ENCODE assay signal across 8 cellular contexts in the genomic region with DNA sequence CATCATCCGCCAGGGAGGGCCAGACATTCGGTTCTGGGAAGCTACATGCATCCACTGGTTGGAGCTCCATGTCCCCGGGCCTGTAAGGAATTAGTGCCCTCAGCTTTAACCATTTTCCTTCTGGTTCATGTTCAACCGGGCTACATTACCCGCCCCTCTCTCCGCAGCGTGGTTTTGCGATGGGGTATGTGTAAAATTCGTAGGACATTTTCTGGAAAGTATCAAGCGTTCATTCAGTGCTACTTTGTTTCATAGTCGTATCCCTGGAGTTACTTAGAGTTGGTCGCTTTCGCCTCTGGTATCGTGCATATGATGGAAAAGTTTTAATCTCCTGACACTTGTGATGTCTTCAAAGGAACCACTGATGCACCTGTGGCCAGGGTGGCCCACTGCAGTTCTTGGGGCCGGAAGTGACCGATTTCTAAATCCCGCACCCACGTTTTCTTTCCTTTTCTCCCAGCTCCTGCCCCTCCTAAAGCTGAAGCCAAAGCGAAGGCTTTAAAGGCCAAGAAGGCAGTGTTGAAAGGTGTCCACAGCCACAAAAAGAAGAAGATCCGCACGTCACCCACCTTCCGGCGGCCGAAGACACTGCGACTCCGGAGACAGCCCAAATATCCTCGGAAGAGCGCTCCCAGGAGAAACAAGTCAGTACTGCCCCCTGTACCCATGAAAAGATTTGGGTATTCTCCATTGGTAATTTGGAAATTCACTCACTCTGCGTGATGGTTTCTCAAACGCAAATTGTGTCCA. TPM values are rescaled to one million over a fixed set of nuclear protein-coding genes. Genes with fewer than 3 reads are reported as not detected.
DNase-seq lines count a peak whose midpoint lies in the region; ATAC-seq and TF ChIP-seq lines count a peak whose summit lies in the region.

No MANE protein-coding gene starts in this region.

- H4K8ac ChIP-seq in mesendoderm (ENCODE audit: low read depth, low read length), result peak overlapping the region; percentile 0

- TSS peak; percentile 78 for BruUV-seq in Caco-2 (replicated peaks; lab: Mats Ljungman, UMichigan)

- peaks cover 49% of the 10 kb centered on the region for H3K79me2 ChIP-seq in mesendoderm (ENCODE audit: control insufficient read depth, insufficient read depth, low read length)

- peaks cover 31% of the 10 kb centered on the region for H3K4me1 ChIP-seq in Caco-2
- peaks cover 5% of the 10 kb centered on the region for H3K4me1 ChIP-seq in mesendoderm (ENCODE audit: control insufficient read depth, low read depth, low read length)
- H3K4me1 ChIP-seq in upper lobe of left lung, result peaks cover 55 to 87% (median 78%) of the 10 kb centered on the region in 4 donors

- ATAC-seq in upper lobe of left lung (ENCODE audit: low FRiP score in 2 of 2) (no peak), HG02571 (IDR thresholded peaks at IDR 0.05; ENCODE audit: unreplicated experiment) (no peak)

- peak overlapping the region; percentile 94 for H3K4me3 Mint-ChIP-seq in Caco-2 (ENCODE audit: unreplicated experiment)
- H3K4me3 Mint-ChIP-seq in brain, result peak overlapping the region; percentile 94 to 100 (median 99)

- H3K4me3 ChIP-seq in Caco-2 (ENCODE audit: low read depth, low read length), result peak overlapping the region; percentile 67
- peak overlapping the region; percentile 98 for H3K4me3 ChIP-seq in mesendoderm (ENCODE audit: low read length)
- peak overlapping the region; percentile 70 to 99 (median 95) for H3K4me3 ChIP-seq in upper lobe of left lung

- H3K36me3 ChIP-seq in Caco-2 (ENCODE audit: control insufficient read depth, insufficient read depth, low read length) (peaks cover 13% of the 10 kb centered on the region), mesendoderm (ENCODE audit: control insufficient read depth, insufficient read depth, low read length) (peaks cover 15% of the 10 kb centered on the region), upper lobe of left lung (peaks cover 10 to 45% (median 33%) of the 10 kb centered on the region in 4 donors)

- peak overlapping the region; percentile 95 for H2AK5ac ChIP-seq in mesendoderm (ENCODE audit: low read length)

- H3K4me2 ChIP-seq in mesendoderm (ENCODE audit: low read length), result peak overlapping the region; percentile 72

- CTCF ChIA-PET in Caco-2 (lab: Charles Lee), result interaction anchor here (0.9 to 1.6 kb wide), 9 partner anchors 8 to 76 kb away, joined by 3 to 23 read pairs (median 6); partner anchors contain the start of genes BLTP2, NEK8, PROCA1 and SDF2

- H3K27ac ChIP-seq in mesendoderm (ENCODE audit: low read depth, low read length) (peak overlapping the region; percentile 68), upper lobe of left lung (peak overlapping the region; percentile 81 to 92 (median 88))

- DNase-seq in Caco-2 (no peak), MV-4-11 (lab: John Stamatoyannopoulos, UW) (peak; percentile 18), mesendoderm (peak; percentile 32), upper lobe of left lung (no peak), HuH-7 (ENCODE audit: low spot score) (no peak), NCI-H146 treated with DMSO at 0.1 percent for 48 hours (lab: John Stamatoyannopoulos, UW; ENCODE audit: unreplicated experiment) (no peak)

- WGBS in mesendoderm (ENCODE audit: extremely low coverage, insufficient coverage, low lambda C conversion rate), result no CpG with 5 or more reads among the region's 30 CpGs
- WGBS in upper lobe of left lung, 2 donors, result 3 to 7% methylated on average over 29 to 30 of the region's 30 CpGs

- TF ChIP-seq CTCF in Caco-2 (IDR thresholded peaks at IDR 0.05; ENCODE audit: insufficient read depth in 1 of 2, low read depth in 1 of 2, low read length in 1 of 2, severe bottlenecking in 1 of 2, unreplicated experiment in 1 of 2), result no peak
- no peak for TF ChIP-seq CTCF in brain (conservative IDR thresholded peaks at IDR 0.05)
- no peak for TF ChIP-seq CTCF in upper lobe of left lung (IDR thresholded peaks at IDR 0.05)

- no peak for TF ChIP-seq EP300 in upper lobe of left lung (IDR thresholded peaks at IDR 0.05)

- peak overlapping the region; percentile 7 for H3K23ac ChIP-seq in mesendoderm (ENCODE audit: low read length)

- H2BK5ac ChIP-seq in mesendoderm (ENCODE audit: low read length), result peak overlapping the region; percentile 89

- H2BK120ac ChIP-seq in mesendoderm (ENCODE audit: low read depth, low read length), result no peak overlapping the region

- H3K56ac ChIP-seq in mesendoderm (ENCODE audit: low read length), result peak overlapping the region; percentile 98

- no peak for TF ChIP-seq POLR2A in upper lobe of left lung (IDR thresholded peaks at IDR 0.05)

- H3K79me1 ChIP-seq in mesendoderm (ENCODE audit: low read length), result peaks cover 19% of the 10 kb centered on the region

- intact Hi-C loops in Caco-2 (cut with micrococcal nuclease; ENCODE audit: unreplicated experiment), result no loop called here

- no peak overlapping the region for H2BK15ac ChIP-seq in mesendoderm (replicated peaks; ENCODE audit: low read depth)

- H4K5ac ChIP-seq in mesendoderm (ENCODE audit: low read length), result peak overlapping the region; percentile 81

- no peaks in the 10 kb centered on the region for H3K9me3 Mint-ChIP-seq in Caco-2 (ENCODE audit: unreplicated experiment)
- peaks cover 0 to 2% (median 0%) of the 10 kb centered on the region in 5 experiments for H3K9me3 Mint-ChIP-seq in brain

- H3K27me3 ChIP-seq in Caco-2 (replicated peaks; ENCODE audit: control insufficient read depth, insufficient read depth, low read length), result no peaks in the 10 kb centered on the region
- no peaks in the 10 kb centered on the region for H3K27me3 ChIP-seq in mesendoderm (ENCODE audit: insufficient read depth, low read length, poor library complexity)
- H3K27me3 ChIP-seq in upper lobe of left lung, result no peaks in the 10 kb centered on the region

- peak overlapping the region; percentile 81 for H3K18ac ChIP-seq in mesendoderm (ENCODE audit: low read length)

- H3K9me3 ChIP-seq in Caco-2 (no peaks in the 10 kb centered on the region), upper lobe of left lung (no peaks in the 10 kb centered on the region)

- POLR2A ChIA-PET in Caco-2 (lab: Charles Lee), result interaction anchor here (0.7 to 3.0 kb wide), 10 partner anchors 7 to 229 kb away, joined by 3 to 213 read pairs (median 16); partner anchors contain the start of genes BLTP2, PROCA1, SDF2 and SUPT6H

- peak overlapping the region; percentile 97 for H3K4ac ChIP-seq in mesendoderm (ENCODE audit: low read depth, low read length)

- H3K4me1 Mint-ChIP-seq in Caco-2 (ENCODE audit: low read depth, unreplicated experiment) (peaks cover 40% of the 10 kb centered on the region), brain (peaks cover 80% of the 10 kb centered on the region)

- peaks cover 64% of the 10 kb centered on the region for H3K36me3 Mint-ChIP-seq in Caco-2 (ENCODE audit: insufficient read depth, unreplicated experiment)
- peaks cover 46% of the 10 kb centered on the region for H3K36me3 Mint-ChIP-seq in brain

- H3K27me3 Mint-ChIP-seq in Caco-2 (ENCODE audit: insufficient read depth, unreplicated experiment) (no peaks in the 10 kb centered on the region), brain (peaks cover 16% of the 10 kb centered on the region)

- H3K27ac Mint-ChIP-seq in Caco-2 (ENCODE audit: unreplicated experiment) (peak overlapping the region; percentile 98), brain (peak overlapping the region; percentile 93 to 99 (median 99))

- H3K9ac ChIP-seq in mesendoderm (ENCODE audit: low read length), result peak overlapping the region; percentile 98

RNA-seq across cellular contexts. Expression of gene RPL23A, which starts 0.6 kb away (rescaled TPM):
- total RNA-seq in Caco-2 (2022) (1,980 and 2,181 TPM in 2 replicates), upper lobe of left lung (1,000 to 10,000 TPM in 2 of 6 donors, 100 to 1,000 TPM in 4; 206 to 1,142 (median 416) TPM)
- 1,609 TPM for polyA plus RNA-seq in brain (ENCODE audit: insufficient read depth, low read depth, low replicate concordance)
- 3,789 TPM for polyA plus RNA-seq in mesendoderm (2013, experiment 1 of 2)
- polyA plus RNA-seq in mesendoderm (2013, experiment 2 of 2), result 3,812 TPM

RNA-seq across cellular contexts. Expression of gene RAB34, which starts 2.8 kb away (rescaled TPM):
- total RNA-seq in Caco-2 (2022) (1.2 and 1.8 TPM in 2 replicates), upper lobe of left lung (100 to 1,000 TPM in 2 of 6 donors, 10 to 100 TPM in 4; 69.5 to 123 (median 85.5) TPM)
- 41.9 TPM for polyA plus RNA-seq in brain (ENCODE audit: insufficient read depth, low read depth, low replicate concordance)
- 168 TPM for polyA plus RNA-seq in mesendoderm (2013, experiment 1 of 2)
- polyA plus RNA-seq in mesendoderm (2013, experiment 2 of 2), result 165 TPM

RNA-seq across cellular contexts. Expression of gene TLCD1, which starts 5.6 kb away (rescaled TPM):
- total RNA-seq in Caco-2 (2022), result 31.7 and 37.9 TPM in 2 replicates
- 7.0 TPM for polyA plus RNA-seq in brain (ENCODE audit: insufficient read depth, low read depth, low replicate concordance)
- 44.3 TPM for polyA plus RNA-seq in mesendoderm (2013, experiment 1 of 2)
- 46.0 TPM for polyA plus RNA-seq in mesendoderm (2013, experiment 2 of 2)
- 10 to 100 TPM in 3 of 6 donors, 1 to 10 TPM in 3; 4.1 to 25.8 (median 14.1) TPM for total RNA-seq in upper lobe of left lung

RNA-seq across cellular contexts. Expression of gene NEK8, which starts 8.2 kb away (rescaled TPM):
- total RNA-seq in Caco-2 (2022) (11.0 and 13.4 TPM in 2 replicates), upper lobe of left lung (10 to 100 TPM in 3 of 6 donors, 1 to 10 TPM in 3; 3.5 to 34.6 (median 13.0) TPM)
- 2.1 TPM for polyA plus RNA-seq in brain (ENCODE audit: insufficient read depth, low read depth, low replicate concordance)
- 6.8 TPM for polyA plus RNA-seq in mesendoderm (2013, experiment 1 of 2)
- 6.5 TPM for polyA plus RNA-seq in mesendoderm (2013, experiment 2 of 2)

RNA-seq across cellular contexts. Expression of gene PROCA1, which starts 8.7 kb away (rescaled TPM):
- 4.1 and 4.4 TPM in 2 replicates for total RNA-seq in Caco-2 (2022)
- polyA plus RNA-seq in brain (ENCODE audit: insufficient read depth, low read depth, low replicate concordance), result 8.8 TPM
- 11.0 TPM for polyA plus RNA-seq in mesendoderm (2013, experiment 1 of 2)
- polyA plus RNA-seq in mesendoderm (2013, experiment 2 of 2), result 12.3 TPM
- 10 to 100 TPM in 2 of 6 donors, 1 to 10 TPM in 4; 1.2 to 11.5 (median 3.4) TPM for total RNA-seq in upper lobe of left lung

Comparison
In these comparisons a context has a peak if more than half of its experiments do, and no peak if none do; other contexts are left out.
1. DNase-seq: peak in MV-4-11 (single experiment) and mesendoderm (single experiment); none in Caco-2 (0 of 2), upper lobe of left lung (0 of 2), HuH-7 (single experiment) and NCI-H146 treated with DMSO at 0.1 percent for 48 hours (single experiment).
2. RNA of gene RAB34, which starts 2.8 kb away (total RNA-seq): 69.5 to 123 TPM in upper lobe of left lung; 1.2 to 1.8 TPM in Caco-2; every median in the first group is over 10 times any median in the second.
3. Peak in every context shown above with its lines, with median percentiles within 50 percentile points of each other: H3K4me3 ChIP-seq.